Comparison of ENCODE assay signal across 1 cellular context in genomic region chr2:128301021-128301420, GRCh38.
TF ChIP-seq lines count a peak whose summit lies in the region.

No MANE protein-coding gene starts in this region.

TF ChIP-seq in IMR-90, 13 proteins besides CTCF, POLR2A, EP300 and RAD21:
- TF ChIP-seq RCOR1 (IDR thresholded peaks at IDR 0.05; ENCODE audit: insufficient replicate concordance, low read length) (no peak), NFE2L2 (IDR thresholded peaks at IDR 0.05; ENCODE audit: low read depth, low read length) (no peak), MXI1 (IDR thresholded peaks at IDR 0.05; ENCODE audit: borderline replicate concordance, low read depth, low read length) (no peak), BHLHE40 (IDR thresholded peaks at IDR 0.05; ENCODE audit: low read depth, low read length) (no peak), MAZ (IDR thresholded peaks at IDR 0.05; ENCODE audit: borderline replicate concordance, low read depth, low read length) (no peak), RFX5 (IDR thresholded peaks at IDR 0.05; ENCODE audit: low read depth, low read length) (no peak), CEBPB (IDR thresholded peaks at IDR 0.05; ENCODE audit: low read depth, low read length) (no peak), SMC3 (IDR thresholded peaks at IDR 0.05; ENCODE audit: low read depth, low read length) (no peak), MAFK (IDR thresholded peaks at IDR 0.05; ENCODE audit: low read depth, low read length) (no peak), FOS (IDR thresholded peaks at IDR 0.05; ENCODE audit: low read depth, low read length) (no peak), CHD1 (IDR thresholded peaks at IDR 0.05; ENCODE audit: low read depth, low read length) (no peak), USF2 (IDR thresholded peaks at IDR 0.05; ENCODE audit: low read depth, low read length) (no peak)
- TF ChIP-seq, protein P1, sequence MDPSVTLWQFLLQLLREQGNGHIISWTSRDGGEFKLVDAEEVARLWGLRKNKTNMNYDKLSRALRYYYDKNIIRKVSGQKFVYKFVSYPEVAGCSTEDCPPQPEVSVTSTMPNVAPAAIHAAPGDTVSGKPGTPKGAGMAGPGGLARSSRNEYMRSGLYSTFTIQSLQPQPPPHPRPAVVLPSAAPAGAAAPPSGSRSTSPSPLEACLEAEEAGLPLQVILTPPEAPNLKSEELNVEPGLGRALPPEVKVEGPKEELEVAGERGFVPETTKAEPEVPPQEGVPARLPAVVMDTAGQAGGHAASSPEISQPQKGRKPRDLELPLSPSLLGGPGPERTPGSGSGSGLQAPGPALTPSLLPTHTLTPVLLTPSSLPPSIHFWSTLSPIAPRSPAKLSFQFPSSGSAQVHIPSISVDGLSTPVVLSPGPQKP (IDR thresholded peaks at IDR 0.05; ENCODE audit: borderline replicate concordance, low read depth, low read length), result no peak
